ENCODE assay signal across 8 cellular contexts in genomic region chr6:13485923-13486557, GRCh38. TPM values are rescaled to one million over a fixed set of nuclear protein-coding genes. Genes with fewer than 3 reads are reported as not detected.
A peak's percentile ranks its signal among the peaks of the same experiment; 100 is the strongest.
DNase-seq lines count a peak whose midpoint lies in the region; ATAC-seq, FAIRE-seq and TF ChIP-seq lines count a peak whose summit lies in the region.

No MANE protein-coding gene starts in this region.

- H3K27me3 ChIP-seq in fibroblast of lung (ENCODE audit: control insufficient read depth, insufficient read depth, low read length): no peaks in the 10 kb centered on the region

- TF ChIP-seq EP300 in A549 (IDR thresholded peaks at IDR 0.05): no peak

- 2% methylated on average over 19 of the region's 38 CpGs for WGBS in A549 (ENCODE audit: missing lambda C conversion rate)

- in situ Hi-C loops in GM13977 (cut with MboI; ENCODE audit: low pct_unique_long_range_greater_than_20kb, low sequenced_read_pairs, unreplicated experiment): no loop called here

- CTCF ChIA-PET in A549 (lab: Yijun Ruan, JAX): interaction anchor here (0.6 to 1.9 kb wide), 6 partner anchors 52 to 1990 kb away, joined by 3 to 5 read pairs (median 3); no protein-coding TSS in a partner anchor
- CTCF ChIA-PET in activated CD8-positive, alpha-beta memory T cell treated with anti-CD3 and anti-CD28 coated beads, Interleukin-2, amount 10 ng/mL, durations not matched to agents 7 days and 5 days (lab: Charles Lee): interaction anchor here (1.1 to 4.4 kb wide), 10 partner anchors 20 to 130 kb away, joined by 3 to 33 read pairs (median 4); partner anchors contain the start of genes NOL7 and SIRT5

- H3K27ac ChIP-seq in A549 (peak overlapping the region; percentile 76 to 95), fibroblast of lung (ENCODE audit: insufficient read depth, low read length) (peak overlapping the region; percentile 63)

- no peaks in the 10 kb centered on the region for H3K36me3 ChIP-seq in fibroblast of lung (ENCODE audit: control insufficient read depth, insufficient read depth, low read length)

- TF ChIP-seq RAD21 in A549 (conservative IDR thresholded peaks at IDR 0.05 in 1 of 2, IDR thresholded peaks at IDR 0.05 in 1 of 2): no peak

- peak overlapping the region; percentile 88 for H3K4me2 ChIP-seq in A549
- peak overlapping the region; percentile 99 for H3K4me2 ChIP-seq in fibroblast of lung (ENCODE audit: extremely low read depth, insufficient read depth, low read length)

- H3K9me3 ChIP-seq in A549: no peaks in the 10 kb centered on the region
- no peaks in the 10 kb centered on the region for H3K9me3 ChIP-seq in fibroblast of lung (ENCODE audit: control insufficient read depth, insufficient read depth, low read depth, low read length)

- no peak for TF ChIP-seq CTCF in A549 (IDR thresholded peaks at IDR 0.05)
- peak; percentile 11 for TF ChIP-seq CTCF in GM13977 (IDR thresholded peaks at IDR 0.05; ENCODE audit: extremely low read depth, insufficient read depth, missing control alignments)
- no peak for TF ChIP-seq CTCF in fibroblast of lung (conservative IDR thresholded peaks at IDR 0.05 in 1 of 2, IDR thresholded peaks at IDR 0.05 in 1 of 2; ENCODE audit: low read depth in 1 of 2, low read length in 2 of 2)
- no peak for TF ChIP-seq CTCF in type B pancreatic cell (conservative IDR thresholded peaks at IDR 0.05)

- H3K36me3 Mint-ChIP-seq in activated CD8-positive, alpha-beta memory T cell treated with anti-CD3 and anti-CD28 coated beads, Interleukin-2, amount 10 ng/mL, durations not matched to agents 7 days and 5 days: no peaks in the 10 kb centered on the region
- H3K36me3 Mint-ChIP-seq in naive thymus-derived CD8-positive, alpha-beta T cell: no peaks in the 10 kb centered on the region
- no peaks in the 10 kb centered on the region for H3K36me3 Mint-ChIP-seq in type B pancreatic cell

- no peak for FAIRE-seq in A549 (lab: Jason Lieb, UNC)

- DNase-seq in A549 (ENCODE audit: low read depth in 1 of 2, low spot score in 1 of 2) (peak; percentile 42 to 45), GM13977 (ENCODE audit: low spot score) (peak; percentile 73), NCI-H2227 treated with DMSO at 0.1 percent for 48 hours (lab: John Stamatoyannopoulos, UW) (peak; percentile 36), fibroblast of lung (ENCODE audit: low read depth in 2 of 2) (peak; percentile 47 to 51), type B pancreatic cell (ENCODE audit: extremely low spot score, unreplicated experiment) (no peak)
- DNase-seq in activated CD8-positive, alpha-beta memory T cell treated with anti-CD3 and anti-CD28 coated beads, Interleukin-2, amount 10 ng/mL, durations not matched to agents 7 days and 5 days: peak; percentile 55
- DNase-seq in naive thymus-derived CD8-positive, alpha-beta T cell: peak in 2 of 10 donors; percentile 6 to 15

- peak overlapping the region; percentile 80 for H2AFZ ChIP-seq in fibroblast of lung (ENCODE audit: low read length)

- H3K4me3 Mint-ChIP-seq in activated CD8-positive, alpha-beta memory T cell treated with anti-CD3 and anti-CD28 coated beads, Interleukin-2, amount 10 ng/mL, durations not matched to agents 7 days and 5 days: peak overlapping the region; percentile 79
- H3K4me3 Mint-ChIP-seq in naive thymus-derived CD8-positive, alpha-beta T cell: peak overlapping the region; percentile 83 to 97 (median 90)
- peak overlapping the region; percentile 97 for H3K4me3 Mint-ChIP-seq in type B pancreatic cell

- peaks cover 25% of the 10 kb centered on the region for H3K4me1 ChIP-seq in A549
- no peaks in the 10 kb centered on the region for H3K4me1 ChIP-seq in fibroblast of lung (ENCODE audit: control insufficient read depth, extremely low read depth, insufficient read depth, low read length)

- no peaks in the 10 kb centered on the region for H3K9me3 Mint-ChIP-seq in activated CD8-positive, alpha-beta memory T cell treated with anti-CD3 and anti-CD28 coated beads, Interleukin-2, amount 10 ng/mL, durations not matched to agents 7 days and 5 days (ENCODE audit: low read depth)
- no peaks in the 10 kb centered on the region for H3K9me3 Mint-ChIP-seq in naive thymus-derived CD8-positive, alpha-beta T cell
- H3K9me3 Mint-ChIP-seq in type B pancreatic cell: no peaks in the 10 kb centered on the region

- ATAC-seq in A549 (peak; percentile 39 to 45), GM18858 (IDR thresholded peaks at IDR 0.05; ENCODE audit: unreplicated experiment) (no peak)
- no peak for ATAC-seq in activated CD8-positive, alpha-beta memory T cell treated with anti-CD3 and anti-CD28 coated beads, Interleukin-2, amount 10 ng/mL, durations not matched to agents 7 days and 5 days
- peak in 1 of 2 donors; percentile 13 for ATAC-seq in naive thymus-derived CD8-positive, alpha-beta T cell

- 0 out of 2 replicates have a peak, but pooled peaks have one; percentile 16 for TF ChIP-seq POLR2A in A549 (IDR thresholded peaks at IDR 0.05; ENCODE audit: low read length)

- H3K27ac Mint-ChIP-seq in activated CD8-positive, alpha-beta memory T cell treated with anti-CD3 and anti-CD28 coated beads, Interleukin-2, amount 10 ng/mL, durations not matched to agents 7 days and 5 days: peak overlapping the region; percentile 71
- H3K27ac Mint-ChIP-seq in naive thymus-derived CD8-positive, alpha-beta T cell: peak overlapping the region in 8 of 10 donors; percentile 30 to 86 (median 70)
- H3K27ac Mint-ChIP-seq in type B pancreatic cell: peak overlapping the region; percentile 46

- peaks cover 9% of the 10 kb centered on the region for H3K27me3 Mint-ChIP-seq in activated CD8-positive, alpha-beta memory T cell treated with anti-CD3 and anti-CD28 coated beads, Interleukin-2, amount 10 ng/mL, durations not matched to agents 7 days and 5 days
- peaks cover 0 to 19% (median 12%) of the 10 kb centered on the region in 5 donors for H3K27me3 Mint-ChIP-seq in naive thymus-derived CD8-positive, alpha-beta T cell
- peaks cover 39% of the 10 kb centered on the region for H3K27me3 Mint-ChIP-seq in type B pancreatic cell

- H3K4me3 ChIP-seq in A549 (peak overlapping the region; percentile 69), fibroblast of lung (replicated peaks in 1 of 4; ENCODE audit: control extremely low read depth in 1 of 4, insufficient read depth in 1 of 4, low read depth in 3 of 4, low read length in 4 of 4) (peak overlapping the region; percentile 78 to 93 (median 89))

- no peaks in the 10 kb centered on the region for H4K20me1 ChIP-seq in fibroblast of lung (ENCODE audit: control insufficient read depth, extremely low read depth, insufficient read depth, low read length)

- peak overlapping the region; percentile 51 for H3K9ac ChIP-seq in fibroblast of lung (ENCODE audit: insufficient read depth, low read length)

- peaks cover 24% of the 10 kb centered on the region for H3K79me2 ChIP-seq in fibroblast of lung (ENCODE audit: control insufficient read depth, insufficient read depth, low read length)

- H3K4me1 Mint-ChIP-seq in activated CD8-positive, alpha-beta memory T cell treated with anti-CD3 and anti-CD28 coated beads, Interleukin-2, amount 10 ng/mL, durations not matched to agents 7 days and 5 days: peaks cover 51% of the 10 kb centered on the region
- H3K4me1 Mint-ChIP-seq in naive thymus-derived CD8-positive, alpha-beta T cell: peaks cover 14 to 38% (median 31%) of the 10 kb centered on the region in 4 donors
- H3K4me1 Mint-ChIP-seq in type B pancreatic cell (ENCODE audit: unreplicated experiment): peaks cover 13% of the 10 kb centered on the region

- POLR2A ChIA-PET in A549 (lab: Yijun Ruan, JAX): interaction anchor here (0.7 to 3.8 kb wide), 9 partner anchors 12 to 158 kb away, joined by 3 to 25 read pairs (median 4); partner anchors contain the start of genes NOL7, SIRT5 and TBC1D7
- POLR2A ChIA-PET in naive thymus-derived CD8-positive, alpha-beta T cell (lab: Charles Lee): interaction anchor here (0.6 to 2.2 kb wide), 7 partner anchors 19 to 129 kb away, joined by 3 to 17 read pairs (median 3); partner anchors contain the start of genes NOL7 and SIRT5

TF ChIP-seq in A549, 52 proteins besides CTCF, POLR2A, EP300 and RAD21:
- TF ChIP-seq MAX (IDR thresholded peaks at IDR 0.05) (peak; percentile 57; the same call in 1 of the 2 replicates), MAFK (IDR thresholded peaks at IDR 0.05; ENCODE audit: partially characterized antibody) (no peak), MYC (IDR thresholded peaks at IDR 0.05; ENCODE audit: borderline replicate concordance, low read length) (peak; percentile 31; the same call in 1 of the 2 replicates)

RNA-seq across cellular contexts. Expression of gene GFOD1, which starts 1.4 kb away (rescaled TPM):
- polyA plus RNA-seq in A549 (2011; rRNA removed) (2.7 and 3.0 TPM in 2 replicates), A549 (2017; fragmentation: RNase III; extraction: RNeasy Plus Mini Kit Qiagen cat#74134 plus additional on column Dnase treatment) (3.1 to 4.0 TPM (median 3.5 TPM) in 3 replicates), fibroblast of lung (10.5 and 11.2 TPM in 2 replicates)
- 1.9 and 2.5 TPM in 2 replicates for polyA plus RNA-seq in A549 (2012; cell fraction: cytosol; rRNA removed)
- 3.1 and 3.9 TPM in 2 replicates for polyA plus RNA-seq in A549 (2012; cell fraction: nucleus; rRNA removed)
- 6.0 and 6.3 TPM in 2 replicates for polyA minus RNA-seq in A549 (2011; rRNA and poly(A)+ RNA removed)
- total RNA-seq in activated CD8-positive, alpha-beta memory T cell treated with anti-CD3 and anti-CD28 coated beads, Interleukin-2, amount 10 ng/mL, durations not matched to agents 7 days and 5 days: 10 to 100 TPM; 10.6 to 11.6 TPM
- total RNA-seq in fibroblast of lung (15.4 and 25.3 TPM in 2 replicates), type B pancreatic cell (ENCODE audit: low replicate concordance) (4.1 and 4.8 TPM in 2 replicates)
- 7.1 and 8.6 TPM in 2 replicates for polyA plus RNA-seq in fibroblast of lung (2012)
- polyA minus RNA-seq in fibroblast of lung (ENCODE audit: low replicate concordance): 8.8 and 15.7 TPM in 2 replicates
- 1 to 10 TPM; 1.7 to 2.0 TPM for total RNA-seq in naive thymus-derived CD8-positive, alpha-beta T cell
- polyA plus RNA-seq in naive thymus-derived CD8-positive, alpha-beta T cell: 1 to 10 TPM in 1 of 3 donors, under 1 TPM in 2; 0.08 to 1.2 (median 0.88) TPM

Comparison
In these comparisons a context has a peak if more than half of its experiments do, and no peak if none do; other contexts are left out.
1. ATAC-seq: peak in A549 (2 of 2); none in activated CD8-positive, alpha-beta memory T cell treated with anti-CD3 and anti-CD28 coated beads, Interleukin-2, amount 10 ng/mL, durations not matched to agents 7 days and 5 days (single experiment) and GM18858 (single experiment).
2. Peak in every context shown above with its lines, with median percentiles within 50 percentile points of each other: H3K27ac Mint-ChIP-seq and H3K4me3 Mint-ChIP-seq.